ENCODE assay signal across 8 cellular contexts in genomic region chr12:6753772-6754356, GRCh38. TPM values are rescaled to one million over a fixed set of nuclear protein-coding genes. Genes with fewer than 3 reads are reported as not detected.
DNase-seq lines count a peak whose midpoint lies in the region; TF ChIP-seq lines count a peak whose summit lies in the region.

No MANE protein-coding gene starts in this region.

- no peaks in the 10 kb centered on the region for H3K9me3 Mint-ChIP-seq in neural progenitor cell

- H3K27ac Mint-ChIP-seq in neural progenitor cell = peak overlapping the region; percentile 99

- peak overlapping the region; percentile 81 for H3K4me2 ChIP-seq in neural progenitor cell

- H4K20me1 ChIP-seq in neural progenitor cell (ENCODE audit: low read depth) = peaks cover 17% of the 10 kb centered on the region

- no peak for TF ChIP-seq CTCF in neural progenitor cell (IDR thresholded peaks at IDR 0.05)

- peaks cover 21% of the 10 kb centered on the region for H3K79me2 ChIP-seq in neural progenitor cell (ENCODE audit: low read depth)

- peaks cover 4% of the 10 kb centered on the region for H3K36me3 Mint-ChIP-seq in neural progenitor cell

- H3K9me3 ChIP-seq in effector memory CD4-positive, alpha-beta T cell (ENCODE audit: control insufficient read depth, low read length) = no peaks in the 10 kb centered on the region
- H3K9me3 ChIP-seq in neural progenitor cell (ENCODE audit: low read depth) = no peaks in the 10 kb centered on the region

- H3K27me3 ChIP-seq in effector memory CD4-positive, alpha-beta T cell (replicated peaks; ENCODE audit: control insufficient read depth, insufficient read depth, low read length, poor library complexity, severe bottlenecking) = no peaks in the 10 kb centered on the region
- H3K27me3 ChIP-seq in neural progenitor cell = no peaks in the 10 kb centered on the region

- H3K4me3 Mint-ChIP-seq in neural progenitor cell = peak overlapping the region; percentile 96

- peak overlapping the region; percentile 91 for H3K27ac ChIP-seq in effector memory CD4-positive, alpha-beta T cell (ENCODE audit: insufficient read depth, low read length, poor library complexity, severe bottlenecking)
- no peak overlapping the region for H3K27ac ChIP-seq in neural progenitor cell

- H3K4me1 Mint-ChIP-seq in neural progenitor cell = peaks cover 38% of the 10 kb centered on the region

- peak overlapping the region; percentile 11 for H2AFZ ChIP-seq in neural progenitor cell (replicated peaks)

- H3K27me3 Mint-ChIP-seq in neural progenitor cell (ENCODE audit: insufficient read depth, low read depth) = peaks cover 3% of the 10 kb centered on the region

- peaks cover 9% of the 10 kb centered on the region for H3K4me1 ChIP-seq in effector memory CD4-positive, alpha-beta T cell (ENCODE audit: control insufficient read depth, insufficient read depth, low read length, poor library complexity, severe bottlenecking)
- H3K4me1 ChIP-seq in neural progenitor cell = peaks cover 27% of the 10 kb centered on the region

- DNase-seq in CD1c-positive myeloid dendritic cell (ENCODE audit: extremely low spot score) (peak; percentile 23), NCI-H69 (lab: John Stamatoyannopoulos, UW) (peak; percentile 45), neural progenitor cell (ENCODE audit: low spot score) (no peak), T1000 (lab: John Stamatoyannopoulos, UW) (no peak), 8988T (no peak), midbrain (lab: John Stamatoyannopoulos, UW) (no peak), germinal center (ENCODE audit: low spot score) (no peak)
- no peak for DNase-seq in effector memory CD4-positive, alpha-beta T cell

- no peak overlapping the region for H3K9ac ChIP-seq in neural progenitor cell

- H3K36me3 ChIP-seq in effector memory CD4-positive, alpha-beta T cell (ENCODE audit: control insufficient read depth, insufficient read depth, low read length) = peaks cover 22% of the 10 kb centered on the region
- peaks cover 4% of the 10 kb centered on the region for H3K36me3 ChIP-seq in neural progenitor cell

- H3F3A ChIP-seq in neural progenitor cell (ENCODE audit: low read depth) = peaks cover 29% of the 10 kb centered on the region

- peak overlapping the region; percentile 81 for H3K4me3 ChIP-seq in effector memory CD4-positive, alpha-beta T cell (ENCODE audit: insufficient read depth, low read depth, low read length, poor library complexity, severe bottlenecking)
- H3K4me3 ChIP-seq in neural progenitor cell = peak overlapping the region; percentile 8

RNA-seq across cellular contexts. Expression of gene MLF2, which starts 0.9 kb away (rescaled TPM):
- total RNA-seq in neural progenitor cell (ENCODE audit: low replicate concordance) = 120 and 164 TPM in 2 replicates

RNA-seq across cellular contexts. Expression of gene PTMS, which starts 12.3 kb away (rescaled TPM):
- 134 and 608 TPM in 2 replicates for total RNA-seq in neural progenitor cell (ENCODE audit: low replicate concordance)

RNA-seq across cellular contexts. Expression of gene LAG3, which starts 18.5 kb away (rescaled TPM):
- total RNA-seq in neural progenitor cell (ENCODE audit: low replicate concordance) = 0.45 and 2.9 TPM in 2 replicates

RNA-seq across cellular contexts. Expression of gene COPS7A, which starts 30.0 kb away (rescaled TPM):
- total RNA-seq in neural progenitor cell (ENCODE audit: low replicate concordance) = 24.5 and 41.8 TPM in 2 replicates

RNA-seq across cellular contexts. Expression of gene CD4, which starts 35.5 kb away (rescaled TPM):
- 2.0 and 2.5 TPM in 2 replicates for total RNA-seq in neural progenitor cell (ENCODE audit: low replicate concordance)

Comparison
In these comparisons a context has a peak if more than half of its experiments do, and no peak if none do; other contexts are left out.
1. DNase-seq: peak in CD1c-positive myeloid dendritic cell (single experiment) and NCI-H69 (single experiment); none in effector memory CD4-positive, alpha-beta T cell (0 of 3), neural progenitor cell (single experiment), T1000 (single experiment), 8988T (single experiment), midbrain (single experiment) and germinal center (single experiment).